1 cellular context compared by ENCODE assay signal in genomic region chr22:41447435-41448188, GRCh38.
A peak's percentile ranks its signal among the peaks of the same experiment; 100 is the strongest.
TF ChIP-seq lines count a peak whose summit lies in the region.

No MANE protein-coding gene starts in this region.

TF ChIP-seq in K562, 482 proteins besides CTCF, POLR2A, EP300 and RAD21 (continued from another document and continues in another):
- no peak for TF ChIP-seq VEZF1 (CRISPR knock-in tag; IDR thresholded peaks at IDR 0.05)
- no peak for TF ChIP-seq SMAD4 (CRISPR knock-in tag; conservative IDR thresholded peaks at IDR 0.05)
- no peak for TF ChIP-seq MCM2 (IDR thresholded peaks at IDR 0.05; ENCODE audit: low read depth)
- no peak for TF ChIP-seq SIRT6 (IDR thresholded peaks at IDR 0.05; ENCODE audit: low read depth, low read length)
- peak; percentile 31 for TF ChIP-seq CCNT2 (IDR thresholded peaks at IDR 0.05; ENCODE audit: borderline replicate concordance, extremely low read depth, insufficient read length, low read depth, low read length)
- TF ChIP-seq PCBP1 (IDR thresholded peaks at IDR 0.05; ENCODE audit: low read depth, low read length, poor library complexity, severe bottlenecking), result peak; percentile 36
- no peak for TF ChIP-seq THAP7 (CRISPR knock-in tag; IDR thresholded peaks at IDR 0.05)
- TF ChIP-seq NR4A1 (CRISPR knock-in tag; IDR thresholded peaks at IDR 0.05), result no peak
- TF ChIP-seq NR4A1 (tag; IDR thresholded peaks at IDR 0.05), result no peak
- no peak for TF ChIP-seq ZNF395 (CRISPR knock-in tag; IDR thresholded peaks at IDR 0.05)
- TF ChIP-seq HDAC8 (tag; IDR thresholded peaks at IDR 0.05), result no peak
- TF ChIP-seq TEAD4 (IDR thresholded peaks at IDR 0.05; ENCODE audit: low read length), result no peak
- TF ChIP-seq TEAD4 (CRISPR knock-in tag; IDR thresholded peaks at IDR 0.05; ENCODE audit: borderline replicate concordance), result no peak
- TF ChIP-seq RAD51 (IDR thresholded peaks at IDR 0.05; ENCODE audit: borderline replicate concordance, low read depth), result no peak
- TF ChIP-seq SP2 (IDR thresholded peaks at IDR 0.05; ENCODE audit: extremely low read depth, low read depth, low read length, poor library complexity, severe bottlenecking), result no peak
- no peak for TF ChIP-seq ATF4 (CRISPR knock-in tag; IDR thresholded peaks at IDR 0.05)
- TF ChIP-seq ZMIZ1 (IDR thresholded peaks at IDR 0.05; ENCODE audit: low read depth in 2 of 2, low read length in 2 of 2), result no peak
- TF ChIP-seq ZNF445 (CRISPR knock-in tag; IDR thresholded peaks at IDR 0.05; ENCODE audit: low read depth), result no peak
- no peak for TF ChIP-seq TCF7L2 (IDR thresholded peaks at IDR 0.05; ENCODE audit: low read depth, low read length)
- TF ChIP-seq ZBTB33 (CRISPR knock-in tag; IDR thresholded peaks at IDR 0.05), result no peak
- TF ChIP-seq ZNF407 (IDR thresholded peaks at IDR 0.05; ENCODE audit: low read depth), result no peak
- TF ChIP-seq BRF2 (IDR thresholded peaks at IDR 0.05; ENCODE audit: borderline replicate concordance, insufficient read depth, insufficient read length), result no peak
- no peak for TF ChIP-seq ZNF274 (IDR thresholded peaks at IDR 0.05; ENCODE audit: borderline replicate concordance, low read depth, low read length)
- TF ChIP-seq CBX5 (IDR thresholded peaks at IDR 0.05; ENCODE audit: borderline replicate concordance, low read depth), result no peak
- TF ChIP-seq TAF1 (IDR thresholded peaks at IDR 0.05; ENCODE audit: control insufficient read depth, extremely low read depth, insufficient read depth, low read length, severe bottlenecking), result peak; percentile 46
- TF ChIP-seq ZNF584 (CRISPR knock-in tag; IDR thresholded peaks at IDR 0.05; ENCODE audit: low read depth), result no peak
- TF ChIP-seq MCM5 (IDR thresholded peaks at IDR 0.05; ENCODE audit: low read depth), result no peak
- no peak for TF ChIP-seq GMEB1 (CRISPR knock-in tag; IDR thresholded peaks at IDR 0.05)
- 0 out of 2 replicates have a peak, but pooled peaks have one; percentile 30 for TF ChIP-seq PHB2 (IDR thresholded peaks at IDR 0.05; ENCODE audit: low read depth)
- TF ChIP-seq SRSF7 (optimal IDR thresholded peaks at IDR 0.05; ENCODE audit: low read depth, low read length), result no peak
- no peak for TF ChIP-seq CXXC5 (CRISPR knock-in tag; IDR thresholded peaks at IDR 0.05)
- TF ChIP-seq HMGXB4 (CRISPR knock-in tag; IDR thresholded peaks at IDR 0.05), result no peak
- no peak for TF ChIP-seq U2AF1 (optimal IDR thresholded peaks at IDR 0.05; ENCODE audit: low read depth, low read length)
- TF ChIP-seq ZNF174 (CRISPR knock-in tag; IDR thresholded peaks at IDR 0.05), result no peak
